Comparison of ENCODE assay signal across 8 cellular contexts in genomic region chr4:56907489-56908205, GRCh38. TPM values are rescaled to one million over a fixed set of nuclear protein-coding genes. Genes with fewer than 3 reads are reported as not detected.
DNase-seq lines count a peak whose midpoint lies in the region; ATAC-seq and TF ChIP-seq lines count a peak whose summit lies in the region.

Gene REST, plus strand, starts transcription at chr4:56907900. Its CDS starts 2,739 bp downstream, at chr4:56910639.

- H4K20me1 ChIP-seq in PC-3 (ENCODE audit: low read length): 0 out of 2 replicates have a peak, but pooled peaks cover 5% of the 10 kb centered on the region

- peak within 1 kb of the TSS; percentile 76; the same call in 1 of the 2 replicates for H3K9ac ChIP-seq in PC-3 (ENCODE audit: low read length)

- H3K9me3 ChIP-seq in PC-3 (ENCODE audit: low read length): no peaks in the 10 kb centered on the region
- no peaks in the 10 kb centered on the region for H3K9me3 ChIP-seq in muscle layer of duodenum (ENCODE audit: control insufficient read depth in 1 of 2, low read length in 2 of 2)

- H3K4me1 ChIP-seq in PC-3 (ENCODE audit: insufficient read depth, low read length) (peaks cover 20% of the 10 kb centered on the region), muscle layer of duodenum (ENCODE audit: control insufficient read depth in 1 of 2, insufficient read depth in 2 of 2, low read length in 2 of 2) (peaks cover 11 to 24% of the 10 kb centered on the region in 2 donors)

- no peak for TF ChIP-seq CTCF in PC-3 (conservative IDR thresholded peaks at IDR 0.05; ENCODE audit: low read depth, low read length)

- peaks cover 10% of the 10 kb centered on the region for H3K36me3 Mint-ChIP-seq in activated T-cell treated with anti-CD3 and anti-CD28 coated beads, Interleukin-2, amount 50 U/mL, for 4 hours (ENCODE audit: insufficient read depth)

- H3K4me1 Mint-ChIP-seq in activated T-cell treated with anti-CD3 and anti-CD28 coated beads, Interleukin-2, amount 50 U/mL, for 4 hours (ENCODE audit: low read depth): peaks cover 42% of the 10 kb centered on the region

- no peaks in the 10 kb centered on the region for H3K9me3 Mint-ChIP-seq in activated T-cell treated with anti-CD3 and anti-CD28 coated beads, Interleukin-2, amount 50 U/mL, for 4 hours

- H3K4me2 ChIP-seq in PC-3 (ENCODE audit: low read length): peak within 1 kb of the TSS; percentile 97

- H3K27ac ChIP-seq in PC-3 (ENCODE audit: low read length) (no peak within 1 kb of the TSS), muscle layer of duodenum (ENCODE audit: low read length) (peak within 1 kb of the TSS; percentile 31)

- H3K36me3 ChIP-seq in PC-3 (ENCODE audit: low read depth, low read length) (0 out of 2 replicates have a peak, but pooled peaks cover 3% of the 10 kb centered on the region), muscle layer of duodenum (ENCODE audit: control insufficient read depth in 1 of 2, insufficient read depth in 2 of 2, low read length in 2 of 2) (peaks cover 0 to 9% of the 10 kb centered on the region in 2 donors)

- H3K9me2 ChIP-seq in PC-3 (replicated peaks; ENCODE audit: low read length): no peaks in the 10 kb centered on the region

- CTCF ChIA-PET in PC-3 (lab: Charles Lee): no interaction called here

- peak in 13 of 14 donors; percentile 1 to 87 (median 50) for DNase-seq in C1 segment of cervical spinal cord (lab: John Stamatoyannopoulos, UW)
- peak; percentile 79 for DNase-seq in PC-3
- DNase-seq in activated T-cell treated with anti-CD3 and anti-CD28 coated beads, Interleukin-2, amount 50 U/mL, for 4 hours: peak; percentile 77
- DNase-seq in stimulated activated CD8-positive, alpha-beta memory T cell treated with anti-CD3 and anti-CD28 coated beads, Interleukin-7, amount 100 ng/mL, for 1 hour (ENCODE audit: low read depth in 2 of 2): peak; percentile 61 to 70

- TF ChIP-seq POLR2A in GM19099 (IDR thresholded peaks at IDR 0.05; ENCODE audit: extremely low read depth, insufficient read length, low read depth): peak; percentile 56

- peak within 1 kb of the TSS; percentile 93 for H3K4me3 Mint-ChIP-seq in activated T-cell treated with anti-CD3 and anti-CD28 coated beads, Interleukin-2, amount 50 U/mL, for 4 hours

- H3K4me3 ChIP-seq in PC-3 (ENCODE audit: low read length): peak within 1 kb of the TSS; percentile 89
- H3K4me3 ChIP-seq in muscle layer of duodenum (ENCODE audit: low read depth in 1 of 2, low read length in 2 of 2): peak within 1 kb of the TSS; percentile 76 to 82

- POLR2A ChIA-PET in PC-3 (lab: Charles Lee; ENCODE audit: unreplicated experiment): interaction anchor here (0.5 to 0.9 kb wide), 7 partner anchors 29 to 1339 kb away, joined by 3 to 5 read pairs (median 4); partner anchors contain the start of gene NOA1

- ATAC-seq in HG03342 (IDR thresholded peaks at IDR 0.05; ENCODE audit: unreplicated experiment): peak; percentile 48
- ATAC-seq in PC-3: peak; percentile 68
- peak; percentile 70 to 79 for ATAC-seq in activated T-cell treated with anti-CD3 and anti-CD28 coated beads, Interleukin-2, amount 50 U/mL, for 4 hours
- peak; percentile 89 for ATAC-seq in esophagus mucosa

- no peaks in the 10 kb centered on the region for H3K27me3 ChIP-seq in PC-3 (ENCODE audit: low read length)
- no peaks in the 10 kb centered on the region for H3K27me3 ChIP-seq in muscle layer of duodenum (ENCODE audit: low read depth, low read length)

- no TSS peak for BruUV-seq in PC-3 (replicated peaks; lab: Mats Ljungman, UMichigan)

- peaks cover 41% of the 10 kb centered on the region for H3K79me2 ChIP-seq in PC-3 (ENCODE audit: low read length)

- peak within 1 kb of the TSS; percentile 98 for H2AFZ ChIP-seq in PC-3 (ENCODE audit: low read length)

- intact Hi-C loops in PC-3 (cut with micrococcal nuclease): loop anchor here (2.0 to 10.0 kb wide), 2 partner anchors 37 to 473 kb away; partner anchors contain the start of genes PAICS and PPAT

- H3F3A ChIP-seq in PC-3 (ENCODE audit: low read length, unreplicated experiment): no peaks in the 10 kb centered on the region

- no peaks in the 10 kb centered on the region for H3K27me3 Mint-ChIP-seq in activated T-cell treated with anti-CD3 and anti-CD28 coated beads, Interleukin-2, amount 50 U/mL, for 4 hours (ENCODE audit: low read depth)

RNA-seq across cellular contexts. Expression of gene REST, which starts in this region (rescaled TPM):
- total RNA-seq in PC-3 (2014; rRNA removed) (21.7 and 22.4 TPM in 2 replicates), esophagus mucosa (22.5 TPM)
- 10 to 100 TPM; 36.0 to 43.4 (median 41.4) TPM for total RNA-seq in activated T-cell treated with anti-CD3 and anti-CD28 coated beads, Interleukin-2, amount 50 U/mL, for 4 hours
